ENCODE assay signal across 10 cellular contexts in the genomic region with DNA sequence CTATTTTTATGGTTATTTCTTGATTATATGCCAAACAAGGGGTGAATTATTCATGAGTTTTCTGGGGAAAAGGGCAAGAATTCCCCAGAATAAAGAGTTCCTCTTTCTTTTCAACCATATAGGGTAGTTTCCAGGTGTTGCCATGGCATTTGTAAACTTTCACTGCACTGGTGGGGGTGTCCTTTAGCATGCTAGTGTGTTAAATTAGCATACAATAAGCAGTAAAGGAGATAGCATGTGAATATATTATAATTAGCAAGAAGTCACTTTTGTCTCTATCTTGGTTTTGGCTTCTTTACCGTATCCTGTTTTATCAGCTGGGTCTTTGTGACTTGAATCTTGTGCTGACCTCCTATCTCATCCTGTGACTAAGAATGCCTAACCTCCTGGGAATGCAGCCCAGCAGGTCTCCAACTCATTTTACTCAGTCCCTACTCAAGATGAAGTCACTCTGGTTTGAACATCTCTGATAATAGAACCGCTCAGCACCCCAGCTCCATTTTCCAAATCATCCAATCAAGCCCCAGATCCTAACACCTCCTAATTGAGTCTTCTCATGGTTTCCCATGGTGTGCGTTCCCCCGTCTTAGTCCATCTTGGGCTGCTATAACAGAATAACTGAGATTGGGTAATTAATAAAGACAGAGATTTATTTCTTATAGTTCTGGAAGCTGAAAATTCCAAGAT. TPM values are rescaled to one million over a fixed set of nuclear protein-coding genes. Genes with fewer than 3 reads are reported as not detected.
DNase-seq lines count a peak whose midpoint lies in the region; ATAC-seq and TF ChIP-seq lines count a peak whose summit lies in the region.
"Had no signal": no experiment of that assay in that cellular context is flagged by ENCODE, and none has a peak within 500 bp of the region (broad histone marks: within the 10 kb centered on the region; RNA-seq: fewer than 3 reads in every experiment).

No MANE protein-coding gene starts in this region.

- H3K9ac ChIP-seq in HUES48 (ENCODE audit: low read depth, low read length): peak overlapping the region; percentile 65

- peaks cover 2% of the 10 kb centered on the region for H3K9me3 Mint-ChIP-seq in neural crest cell

- H3K36me3 Mint-ChIP-seq in neural crest cell (ENCODE audit: low read depth): peaks cover 6% of the 10 kb centered on the region

- H3K4me3 ChIP-seq in HUES48 (ENCODE audit: low read depth, low read length): peak overlapping the region; percentile 26; the same call in 1 of the 2 replicates
- no peak overlapping the region for H3K4me3 ChIP-seq in astrocyte of the spinal cord (ENCODE audit: low read depth, low read length)
- no peak overlapping the region for H3K4me3 ChIP-seq in BE2C (ENCODE audit: low read depth, low read length)

- H3K9me3 ChIP-seq in HUES48 (ENCODE audit: control insufficient read depth, insufficient read depth, low read length): no peaks in the 10 kb centered on the region
- no peaks in the 10 kb centered on the region for H3K9me3 ChIP-seq in BE2C

- H3K36me3 ChIP-seq in HUES48 (ENCODE audit: control insufficient read depth, insufficient read depth, low read length) (no peaks in the 10 kb centered on the region), BE2C (no peaks in the 10 kb centered on the region)

- no peaks in the 10 kb centered on the region for H3K27me3 ChIP-seq in HUES48 (ENCODE audit: control insufficient read depth, insufficient read depth, low read length)
- no peaks in the 10 kb centered on the region for H3K27me3 ChIP-seq in BE2C

- TF ChIP-seq CTCF in astrocyte of the spinal cord (IDR thresholded peaks at IDR 0.05; ENCODE audit: low read depth, low read length): no peak
- TF ChIP-seq CTCF in neural crest cell (conservative IDR thresholded peaks at IDR 0.05): no peak
- no peak for TF ChIP-seq CTCF in BE2C (IDR thresholded peaks at IDR 0.05; ENCODE audit: low read depth, low read length)

- peak; percentile 73 for DNase-seq in astrocyte of the spinal cord (ENCODE audit: low read depth, low spot score)
- DNase-seq in neural crest cell (ENCODE audit: low read depth, low spot score): no peak
- no peak for DNase-seq in BE2C
- no peak for DNase-seq in NCI-H2196 treated with DMSO at 0.1 percent for 48 hours (lab: John Stamatoyannopoulos, UW; ENCODE audit: unreplicated experiment)
- no peak for DNase-seq in stimulated activated CD4-positive, alpha-beta T cell treated with anti-CD3 and anti-CD28 coated beads, Interleukin-4, amount 100 ng/mL, for 1 hour
- DNase-seq: effector CD8-positive, alpha-beta T cell had no signal

- H3K4me1 ChIP-seq in HUES48 (ENCODE audit: control insufficient read depth, insufficient read depth, low read length) (peaks cover 35% of the 10 kb centered on the region), BE2C (no peaks in the 10 kb centered on the region; the same call in 1 of the 2 replicates)

- H3K27me3 Mint-ChIP-seq in neural crest cell (ENCODE audit: low read depth): no peaks in the 10 kb centered on the region

- peaks cover 47% of the 10 kb centered on the region for H3K4me1 Mint-ChIP-seq in neural crest cell

- H3K27ac ChIP-seq in HUES48 (ENCODE audit: low read depth, low read length): peak overlapping the region; percentile 96
- H3K27ac ChIP-seq: VCaP had no signal

- ATAC-seq in GM18520 (IDR thresholded peaks at IDR 0.05; ENCODE audit: unreplicated experiment): peak; percentile 24
- no peak for ATAC-seq in GM19035 (IDR thresholded peaks at IDR 0.05; ENCODE audit: unreplicated experiment)

- H3K4me3 Mint-ChIP-seq in neural crest cell: peak overlapping the region; percentile 16

- H3K27ac Mint-ChIP-seq in neural crest cell (ENCODE audit: unreplicated experiment): peak overlapping the region; percentile 63

- in situ Hi-C loops in astrocyte of the spinal cord (cut with HindIII; ENCODE audit: low sequenced_read_pairs): no loop called here

RNA-seq across cellular contexts. Expression of gene SELENOT, which starts 3.4 kb away (rescaled TPM):
- total RNA-seq in neural crest cell: 58.2 and 63.9 TPM in 2 replicates
- polyA plus RNA-seq in BE2C (2012; ENCODE audit: insufficient read depth, insufficient read length, low read depth): 78.9 TPM

RNA-seq across cellular contexts. Expression of gene EIF2A, which starts 53.2 kb away (rescaled TPM):
- 65.7 and 75.6 TPM in 2 replicates for total RNA-seq in neural crest cell
- polyA plus RNA-seq in BE2C (2012; ENCODE audit: insufficient read depth, insufficient read length, low read depth): 147 TPM

RNA-seq across cellular contexts. Expression of gene SERP1, which starts 53.5 kb away (rescaled TPM):
- total RNA-seq in neural crest cell: 81.6 and 81.7 TPM in 2 replicates
- 178 TPM for polyA plus RNA-seq in BE2C (2012; ENCODE audit: insufficient read depth, insufficient read length, low read depth)
